25 cellular contexts compared by ENCODE assay signal in the genomic region with DNA sequence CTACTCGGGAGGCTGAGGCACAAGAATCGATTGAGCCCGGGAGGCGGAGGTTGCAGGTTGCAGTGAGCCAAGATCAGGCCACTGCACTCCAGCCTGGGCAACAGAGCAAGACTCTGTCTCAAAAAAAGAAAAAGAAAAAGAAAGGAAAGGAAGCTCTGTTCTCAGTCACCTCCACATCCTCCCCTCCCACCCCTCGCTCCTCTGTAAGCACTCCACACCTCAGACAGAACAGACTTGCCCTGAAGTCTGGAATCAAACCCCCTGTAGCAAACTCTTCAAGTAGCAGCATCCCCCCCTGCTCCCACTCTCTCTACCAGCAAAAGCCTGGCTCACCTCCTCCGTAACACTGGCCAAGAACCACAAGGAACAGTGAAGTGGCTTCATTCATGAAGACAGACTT.
"Had no signal": no experiment of that assay in that cellular context is flagged by ENCODE, and none has a peak within 500 bp of the region (broad histone marks: within the 10 kb centered on the region; RNA-seq: fewer than 3 reads in every experiment).

No MANE protein-coding gene starts in this region.

- H3K4me1 Mint-ChIP-seq: activated CD4-positive, alpha-beta T cell treated with anti-CD3 and anti-CD28 coated beads, Interleukin-2, amount 10 ng/mL, durations not matched to agents 24 days and 14 days; activated naive CD8-positive, alpha-beta T cell treated with anti-CD3 and anti-CD28 coated beads for 36 hours had no signal

- H3K27ac ChIP-seq: adrenal gland, esophagus muscularis mucosa, left ventricle myocardium inferior, parathyroid adenoma, right atrium auricular region, suprapubic skin, tibial artery, WERI-Rb-1 had no signal

- H3K27me3 ChIP-seq: adrenal gland, esophagus muscularis mucosa, right atrium auricular region, suprapubic skin, tibial artery had no signal

- DNase-seq: activated CD4-positive, alpha-beta memory T cell treated with anti-CD3 and anti-CD28 coated beads for 36 hours; activated CD4-positive, alpha-beta T cell treated with anti-CD3 and anti-CD28 coated beads, Interleukin-2, amount 10 ng/mL, durations not matched to agents 24 days and 14 days; activated CD4-positive, CD25-positive, alpha-beta regulatory T cell treated with anti-CD3 and anti-CD28 coated beads, Interleukin-2, amount 50 U/mL, for 72 hours; activated CD8-positive, alpha-beta memory T cell treated with anti-CD3 and anti-CD28 coated beads, Interleukin-2, amount 50 U/mL, for 4 hours; activated effector memory CD4-positive, alpha-beta T cell treated with anti-CD3 and anti-CD28 coated beads, Interleukin-2, amount 50 U/mL, for 16 hours; activated naive CD4-positive, alpha-beta T cell treated with anti-CD3 and anti-CD28 coated beads for 36 hours; activated naive CD8-positive, alpha-beta T cell treated with anti-CD3 and anti-CD28 coated beads for 36 hours; activated T-cell treated with anti-CD3 and anti-CD28 coated beads, Interleukin-2, amount 50 U/mL, for 1 hour; adrenal gland; central memory CD4-positive, alpha-beta T cell; foreskin melanocyte; left ventricle myocardium inferior; stimulated activated CD4-positive, alpha-beta T cell treated with anti-CD3 and anti-CD28 coated beads, Interleukin-1b, Interleukin-23, amount 100 ng/mL, for 48 hours; stimulated activated naive CD4-positive, alpha-beta T cell; T-helper 1 cell; tibial artery; WERI-Rb-1 had no signal

- H3K4me3 Mint-ChIP-seq: activated CD4-positive, alpha-beta memory T cell treated with anti-CD3 and anti-CD28 coated beads for 36 hours; activated CD4-positive, alpha-beta T cell treated with anti-CD3 and anti-CD28 coated beads, Interleukin-2, amount 10 ng/mL, durations not matched to agents 24 days and 14 days; activated naive CD4-positive, alpha-beta T cell treated with anti-CD3 and anti-CD28 coated beads for 36 hours; activated naive CD8-positive, alpha-beta T cell treated with anti-CD3 and anti-CD28 coated beads for 36 hours; activated T-helper 1 cell treated with anti-CD3 and anti-CD28 coated beads, Interleukin-12 subunit alpha, Interleukin-12 subunit beta, Interleukin-2, Interleukin-4 antibody, amounts not matched to agents 30 ng/mL and 10 ng/mL and 1 ng/mL, durations not matched to agents 14 hours and 24 hours and 36 hours; dendritic cell treated with granulocyte-macrophage colony-stimulating factor and Interleukin-4, amounts not matched to agents 40 ng/mL and 50 ng/mL, for 4 days; T-helper 2 cell treated with Interferon-gamma antibody and Interleukin-4, amounts not matched to agents 5 μg/mL and 100 μg/mL, for 36 hours had no signal

- H3K36me3 ChIP-seq: adrenal gland, esophagus muscularis mucosa, left ventricle myocardium inferior, right atrium auricular region, suprapubic skin, tibial artery, WERI-Rb-1 had no signal

- H3K36me3 Mint-ChIP-seq: activated CD4-positive, alpha-beta memory T cell treated with anti-CD3 and anti-CD28 coated beads for 36 hours; activated naive CD8-positive, alpha-beta T cell treated with anti-CD3 and anti-CD28 coated beads for 36 hours had no signal

- H3K9me3 ChIP-seq: adrenal gland, esophagus muscularis mucosa, left ventricle myocardium inferior, right atrium auricular region, suprapubic skin, tibial artery had no signal

- H2AFZ ChIP-seq: parathyroid adenoma had no signal

- H3K9me3 Mint-ChIP-seq: activated CD4-positive, alpha-beta memory T cell treated with anti-CD3 and anti-CD28 coated beads for 36 hours; activated CD4-positive, alpha-beta T cell treated with anti-CD3 and anti-CD28 coated beads, Interleukin-2, amount 10 ng/mL, durations not matched to agents 24 days and 14 days; activated naive CD4-positive, alpha-beta T cell treated with anti-CD3 and anti-CD28 coated beads for 36 hours; activated naive CD8-positive, alpha-beta T cell treated with anti-CD3 and anti-CD28 coated beads for 36 hours; activated T-helper 1 cell treated with anti-CD3 and anti-CD28 coated beads, Interleukin-12 subunit alpha, Interleukin-12 subunit beta, Interleukin-2, Interleukin-4 antibody, amounts not matched to agents 30 ng/mL and 10 ng/mL and 1 ng/mL, durations not matched to agents 14 hours and 24 hours and 36 hours; dendritic cell treated with granulocyte-macrophage colony-stimulating factor and Interleukin-4, amounts not matched to agents 40 ng/mL and 50 ng/mL, for 4 days; T-helper 2 cell treated with Interferon-gamma antibody and Interleukin-4, amounts not matched to agents 5 μg/mL and 100 μg/mL, for 36 hours had no signal

- H3K4me3 ChIP-seq: adrenal gland, esophagus muscularis mucosa, left ventricle myocardium inferior, right atrium auricular region, smooth muscle cell, suprapubic skin, tibial artery had no signal

- H3K4me2 ChIP-seq: smooth muscle cell had no signal

- H3K27ac Mint-ChIP-seq: activated CD4-positive, alpha-beta memory T cell treated with anti-CD3 and anti-CD28 coated beads for 36 hours; activated CD4-positive, alpha-beta T cell treated with anti-CD3 and anti-CD28 coated beads, Interleukin-2, amount 10 ng/mL, durations not matched to agents 24 days and 14 days; activated naive CD4-positive, alpha-beta T cell treated with anti-CD3 and anti-CD28 coated beads for 36 hours; activated naive CD8-positive, alpha-beta T cell treated with anti-CD3 and anti-CD28 coated beads for 36 hours; activated T-helper 1 cell treated with anti-CD3 and anti-CD28 coated beads, Interleukin-12 subunit alpha, Interleukin-12 subunit beta, Interleukin-2, Interleukin-4 antibody, amounts not matched to agents 30 ng/mL and 10 ng/mL and 1 ng/mL, durations not matched to agents 14 hours and 24 hours and 36 hours; dendritic cell treated with granulocyte-macrophage colony-stimulating factor and Interleukin-4, amounts not matched to agents 40 ng/mL and 50 ng/mL, for 4 days; T-helper 2 cell treated with Interferon-gamma antibody and Interleukin-4, amounts not matched to agents 5 μg/mL and 100 μg/mL, for 36 hours had no signal
